ENCODE assay signal across 9 cellular contexts in the genomic region with DNA sequence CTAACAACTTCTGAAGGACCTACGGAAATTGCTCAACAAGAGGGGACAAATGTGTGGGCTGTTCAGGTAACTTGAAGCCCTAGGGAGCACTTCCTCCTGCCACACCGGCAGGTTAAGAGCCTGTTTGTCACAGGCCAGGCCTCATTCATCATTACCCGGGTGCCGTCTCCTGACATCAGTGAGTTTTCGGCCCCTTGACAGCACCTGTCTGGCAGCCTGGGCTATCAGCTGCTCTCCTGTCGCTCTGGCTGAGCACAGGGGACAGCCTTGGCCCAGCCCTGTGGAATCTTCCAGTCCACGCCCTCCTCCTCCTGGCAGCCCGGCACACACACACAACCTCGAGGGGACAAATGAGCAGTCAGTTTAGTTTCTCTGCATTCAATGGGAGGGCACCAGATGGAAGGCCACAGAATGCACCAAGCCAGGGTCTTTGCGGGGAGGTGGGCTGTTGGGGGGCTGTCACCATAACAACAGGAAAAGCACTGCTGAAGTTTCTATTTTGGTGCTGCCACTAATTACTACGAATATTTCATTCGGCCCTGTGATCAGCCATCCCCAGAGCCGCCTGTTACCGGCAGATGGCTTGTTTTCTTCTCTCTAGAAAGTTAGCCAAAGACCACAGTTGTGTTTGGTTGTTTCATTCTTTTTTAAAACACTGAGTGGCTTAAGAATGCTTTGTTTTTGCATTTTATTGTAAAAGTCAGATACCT.
DNase-seq lines count a peak whose midpoint lies in the region; ATAC-seq and TF ChIP-seq lines count a peak whose summit lies in the region.
"Had no signal": no experiment of that assay in that cellular context is flagged by ENCODE, and none has a peak within 500 bp of the region (broad histone marks: within the 10 kb centered on the region; RNA-seq: fewer than 3 reads in every experiment).

No MANE protein-coding gene starts in this region.

- peak; percentile 37 for DNase-seq in EH (ENCODE audit: low read depth)
- peak; percentile 21 to 36 for DNase-seq in memory B cell (ENCODE audit: low spot score in 2 of 2)
- no peak for DNase-seq in pons (ENCODE audit: low spot score)
- DNase-seq in NCI-H82 (lab: John Stamatoyannopoulos, UW) = no peak
- DNase-seq in NCI-H1048 (lab: John Stamatoyannopoulos, UW) = no peak

- H3K4me1 Mint-ChIP-seq in memory B cell = peaks cover 28% of the 10 kb centered on the region

- peaks cover 14% of the 10 kb centered on the region for H3K9me3 Mint-ChIP-seq in memory B cell

- H3K9me3 ChIP-seq in OCI-LY1 (ENCODE audit: low read length) = peaks cover 8% of the 10 kb centered on the region; the same call in 1 of the 2 replicates

- no peaks in the 10 kb centered on the region for H3K27me3 ChIP-seq in OCI-LY1 (ENCODE audit: insufficient read depth, low read length)

- ATAC-seq in HG02623 (IDR thresholded peaks at IDR 0.05; ENCODE audit: unreplicated experiment) (peak; percentile 51), memory B cell (ENCODE audit: low read depth) (peak; percentile 69), GM18520 (IDR thresholded peaks at IDR 0.05; ENCODE audit: unreplicated experiment) (no peak)

- peaks cover 6% of the 10 kb centered on the region for H3K36me3 Mint-ChIP-seq in memory B cell

- H3K27ac Mint-ChIP-seq in memory B cell = peak overlapping the region; percentile 96

- H3K4me1 ChIP-seq in OCI-LY1 (ENCODE audit: insufficient read depth, low read length, severe bottlenecking) = peaks cover 38% of the 10 kb centered on the region

- H3K4me3 Mint-ChIP-seq in memory B cell = peak overlapping the region; percentile 77
- H3K4me3 Mint-ChIP-seq: nephron had no signal

- no peaks in the 10 kb centered on the region for H3K27me3 Mint-ChIP-seq in memory B cell

- no peaks in the 10 kb centered on the region for H3F3A ChIP-seq in OCI-LY1 (ENCODE audit: insufficient read depth, low read length)

- H3K9ac ChIP-seq in OCI-LY1 (ENCODE audit: low read length) = peak overlapping the region; percentile 24

- H3K4me2 ChIP-seq in OCI-LY1 (ENCODE audit: low read length) = peak overlapping the region; percentile 61

- peak overlapping the region; percentile 90 for H3K27ac ChIP-seq in OCI-LY1 (ENCODE audit: low read depth, low read length, poor library complexity, severe bottlenecking)

- no peaks in the 10 kb centered on the region for H3K36me3 ChIP-seq in OCI-LY1 (ENCODE audit: insufficient read depth, low read length)

- no peaks in the 10 kb centered on the region for H3K79me2 ChIP-seq in OCI-LY1 (ENCODE audit: insufficient read depth, low read length)

- no peak for TF ChIP-seq CTCF in OCI-LY1 (IDR thresholded peaks at IDR 0.05; ENCODE audit: low read length)

- no peaks in the 10 kb centered on the region for H3K9me2 ChIP-seq in OCI-LY1 (ENCODE audit: low read depth, low read length)

- peak overlapping the region; percentile 7 for H2AFZ ChIP-seq in OCI-LY1 (ENCODE audit: low read length)

- H4K20me1 ChIP-seq in OCI-LY1 (ENCODE audit: insufficient read depth, low read length) = no peaks in the 10 kb centered on the region

- peak overlapping the region; percentile 32 for H3K4me3 ChIP-seq in OCI-LY1 (ENCODE audit: low read depth, low read length, poor library complexity, severe bottlenecking)

Comparison
In these comparisons a context has a peak if more than half of its experiments do, and no peak if none do; other contexts are left out.
1. DNase-seq: peak in EH (single experiment) and memory B cell (2 of 2); none in pons (single experiment), NCI-H82 (single experiment) and NCI-H1048 (single experiment).